9 cellular contexts compared by ENCODE assay signal in genomic region chr3:111895079-111895478, GRCh38. TPM values are rescaled to one million over a fixed set of nuclear protein-coding genes. Genes with fewer than 3 reads are reported as not detected.
DNase-seq lines count a peak whose midpoint lies in the region; ATAC-seq and TF ChIP-seq lines count a peak whose summit lies in the region.
"Had no signal": no experiment of that assay in that cellular context is flagged by ENCODE, and none has a peak within 500 bp of the region (broad histone marks: within the 10 kb centered on the region; RNA-seq: fewer than 3 reads in every experiment).

No MANE protein-coding gene starts in this region.

- H3K36me3 Mint-ChIP-seq in activated CD8-positive, alpha-beta memory T cell treated with anti-CD3 and anti-CD28 coated beads, Interleukin-2, amount 10 ng/mL, durations not matched to agents 7 days and 5 days, result peaks cover 5% of the 10 kb centered on the region

- DNase-seq in AG10803 (ENCODE audit: low read depth), result peak; percentile 65
- DNase-seq in HCEC 1CT, result peak; percentile 72
- peak in 1 of 2 experiments; percentile 63 for DNase-seq in PC-9
- DNase-seq in foreskin fibroblast, result peak; percentile 46 to 81
- no peak for DNase-seq in T1000 (lab: John Stamatoyannopoulos, UW)
- DNase-seq in activated CD8-positive, alpha-beta memory T cell treated with anti-CD3 and anti-CD28 coated beads, Interleukin-2, amount 10 ng/mL, durations not matched to agents 7 days and 5 days, result no peak

- H3K4me3 ChIP-seq in AG10803 (ENCODE audit: low read length) (no peak overlapping the region), PC-9 (no peak overlapping the region), foreskin fibroblast (ENCODE audit: low read depth in 1 of 2, low read length in 2 of 2) (no peak overlapping the region)
- H3K4me3 ChIP-seq: lung had no signal

- no peak overlapping the region for H3K4me2 ChIP-seq in PC-9

- H3K4me1 Mint-ChIP-seq in activated CD8-positive, alpha-beta memory T cell treated with anti-CD3 and anti-CD28 coated beads, Interleukin-2, amount 10 ng/mL, durations not matched to agents 7 days and 5 days, result peaks cover 5% of the 10 kb centered on the region

- BruUV-seq in PC-9 (replicated peaks; lab: Mats Ljungman, UMichigan), result no TSS peak

- H3K9me3 Mint-ChIP-seq in activated CD8-positive, alpha-beta memory T cell treated with anti-CD3 and anti-CD28 coated beads, Interleukin-2, amount 10 ng/mL, durations not matched to agents 7 days and 5 days (ENCODE audit: low read depth), result no peaks in the 10 kb centered on the region

- no peak overlapping the region for H3K27ac Mint-ChIP-seq in activated CD8-positive, alpha-beta memory T cell treated with anti-CD3 and anti-CD28 coated beads, Interleukin-2, amount 10 ng/mL, durations not matched to agents 7 days and 5 days

- POLR2A ChIA-PET in PC-9 (lab: Charles Lee; ENCODE audit: unreplicated experiment), result interaction anchor here (0.5 to 0.7 kb wide), 5 partner anchors 28 to 761 kb away, joined by 3 to 8 read pairs (median 6); no protein-coding TSS in a partner anchor

- H3K27me3 ChIP-seq in PC-9 (ENCODE audit: insufficient read depth, low read depth), result no peaks in the 10 kb centered on the region

- ATAC-seq in HG03196 (IDR thresholded peaks at IDR 0.05; ENCODE audit: unreplicated experiment) (no peak), GM21576 (IDR thresholded peaks at IDR 0.05; ENCODE audit: unreplicated experiment) (no peak)
- no peak for ATAC-seq in activated CD8-positive, alpha-beta memory T cell treated with anti-CD3 and anti-CD28 coated beads, Interleukin-2, amount 10 ng/mL, durations not matched to agents 7 days and 5 days

- H3K4me3 Mint-ChIP-seq in activated CD8-positive, alpha-beta memory T cell treated with anti-CD3 and anti-CD28 coated beads, Interleukin-2, amount 10 ng/mL, durations not matched to agents 7 days and 5 days, result no peak overlapping the region

- peaks cover 25% of the 10 kb centered on the region for H3K9me3 ChIP-seq in PC-9 (ENCODE audit: insufficient read depth, low read depth)

- intact Hi-C loops in PC-9 (cut with micrococcal nuclease; ENCODE audit: unreplicated experiment), result loop anchor here (1.0 kb wide), 1 partner anchor 72 kb away; no protein-coding TSS in a partner anchor

- TF ChIP-seq CTCF in AG10803 (conservative IDR thresholded peaks at IDR 0.05; ENCODE audit: low read length), result peak; percentile 71
- TF ChIP-seq CTCF in PC-9 (conservative IDR thresholded peaks at IDR 0.05), result peak; percentile 77
- peak; percentile 49 for TF ChIP-seq CTCF in foreskin fibroblast (IDR thresholded peaks at IDR 0.05; ENCODE audit: low read depth, low read length)

- H3K79me2 ChIP-seq in PC-9 (ENCODE audit: low read depth), result peaks cover 91% of the 10 kb centered on the region

- 0 out of 2 replicates have a peak, but pooled peaks cover 4% of the 10 kb centered on the region for H3K4me1 ChIP-seq in PC-9 (replicated peaks; ENCODE audit: insufficient read depth)

- H3K36me3 ChIP-seq in PC-9 (ENCODE audit: low read depth), result peaks cover 60% of the 10 kb centered on the region

- CTCF ChIA-PET in PC-9 (lab: Charles Lee), result interaction anchor here (0.6 to 1.1 kb wide), 10 partner anchors 15 to 226 kb away, joined by 3 to 17 read pairs (median 6); no protein-coding TSS in a partner anchor
- CTCF ChIA-PET in activated CD8-positive, alpha-beta memory T cell treated with anti-CD3 and anti-CD28 coated beads, Interleukin-2, amount 10 ng/mL, durations not matched to agents 7 days and 5 days (lab: Charles Lee), result interaction anchor here (3.7 kb wide), 1 partner anchor 73 kb away, joined by 12 read pairs; no protein-coding TSS in a partner anchor

- no peaks in the 10 kb centered on the region for H4K20me1 ChIP-seq in PC-9 (ENCODE audit: insufficient read depth)

- H2AFZ ChIP-seq in PC-9, result no peak overlapping the region

- H3K27ac ChIP-seq in PC-9, result peak overlapping the region; percentile 4; the same call in 1 of the 2 replicates

- H3K27me3 Mint-ChIP-seq in activated CD8-positive, alpha-beta memory T cell treated with anti-CD3 and anti-CD28 coated beads, Interleukin-2, amount 10 ng/mL, durations not matched to agents 7 days and 5 days, result no peaks in the 10 kb centered on the region

- H3F3A ChIP-seq in PC-9 (ENCODE audit: insufficient read depth, low read depth), result peaks cover 30% of the 10 kb centered on the region

- no peaks in the 10 kb centered on the region for H3K9me2 ChIP-seq in PC-9 (ENCODE audit: insufficient read depth)

RNA-seq across cellular contexts. Expression of gene PHLDB2, which starts 36.0 kb away (rescaled TPM):
- 42.7 and 55.0 TPM in 2 replicates for total RNA-seq in PC-9 (2021)
- 1 to 10 TPM; 4.4 to 4.8 TPM for total RNA-seq in activated CD8-positive, alpha-beta memory T cell treated with anti-CD3 and anti-CD28 coated beads, Interleukin-2, amount 10 ng/mL, durations not matched to agents 7 days and 5 days

Comparison
In these comparisons a context has a peak if more than half of its experiments do, and no peak if none do; other contexts are left out.
1. DNase-seq: peak in AG10803 (single experiment), HCEC 1CT (single experiment) and foreskin fibroblast (2 of 2); none in T1000 (single experiment) and activated CD8-positive, alpha-beta memory T cell treated with anti-CD3 and anti-CD28 coated beads, Interleukin-2, amount 10 ng/mL, durations not matched to agents 7 days and 5 days (single experiment).
2. Peak in every context shown above with its lines, with median percentiles within 50 percentile points of each other: CTCF ChIP-seq.